In the genomic region with DNA sequence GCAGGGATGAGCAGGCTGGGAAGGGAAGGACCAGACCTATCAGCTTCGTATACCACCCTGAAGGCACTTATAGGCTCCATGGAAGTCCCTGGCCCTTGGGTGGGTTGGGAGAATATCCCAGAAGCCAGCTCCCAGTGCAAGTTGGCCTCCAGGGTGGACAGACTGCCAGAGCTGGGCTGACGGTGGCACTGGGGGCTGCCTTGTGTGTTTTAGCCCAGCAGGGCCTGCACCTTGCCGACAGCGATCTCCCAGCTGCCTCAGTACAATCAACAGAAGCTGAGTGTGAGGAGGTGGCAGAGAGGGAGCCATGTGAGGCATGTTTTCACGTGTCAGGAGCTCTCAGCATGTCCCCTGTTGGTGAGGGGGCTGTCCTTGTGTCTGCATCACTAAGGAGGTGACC, we compare ENCODE assay signal across 23 cellular contexts.
DNase-seq lines count a peak whose midpoint lies in the region; FAIRE-seq and TF ChIP-seq lines count a peak whose summit lies in the region.
"Had no signal": no experiment of that assay in that cellular context is flagged by ENCODE, and none has a peak within 500 bp of the region (broad histone marks: within the 10 kb centered on the region; RNA-seq: fewer than 3 reads in every experiment).

No MANE protein-coding gene starts in this region.

- H3K79me1 ChIP-seq in H9 (ENCODE audit: insufficient read depth, low read depth, low read length, poor library complexity, severe bottlenecking): no peaks in the 10 kb centered on the region

- H3K4me1 Mint-ChIP-seq in H9: peaks cover 24 to 30% of the 10 kb centered on the region in 2 experiments

- H3K9me3 ChIP-seq in A673 (ENCODE audit: low read depth, low read length, poor library complexity, severe bottlenecking) (no peaks in the 10 kb centered on the region), HEK293 (ENCODE audit: control insufficient read depth, insufficient read depth, low read depth, low read length) (no peaks in the 10 kb centered on the region), kidney (ENCODE audit: control insufficient read depth in 1 of 2, low read length in 2 of 2) (no peaks in the 10 kb centered on the region), spleen (no peaks in the 10 kb centered on the region), H9 (ENCODE audit: control insufficient read depth, low read depth, low read length) (no peaks in the 10 kb centered on the region)
- H3K9me3 ChIP-seq: A549 had no signal

- H4K8ac ChIP-seq in H9 (replicated peaks; ENCODE audit: insufficient read length, low read depth, low read length): no peak overlapping the region

- no peaks in the 10 kb centered on the region for H3K36me3 Mint-ChIP-seq in H9 (ENCODE audit: insufficient read depth in 1 of 3, low read depth in 3 of 3)
- H3K36me3 Mint-ChIP-seq: CD8-positive, alpha-beta memory T cell had no signal

- no peak overlapping the region for H3K4me3 Mint-ChIP-seq in H9
- H3K4me3 Mint-ChIP-seq: B cell; CD8-positive, alpha-beta memory T cell; HFFc6 had no signal

- H2BK20ac ChIP-seq in H9 (ENCODE audit: low read depth, low read length, poor library complexity, severe bottlenecking): no peak overlapping the region

- POLR2A ChIA-PET in A673 (lab: Charles Lee; ENCODE audit: low non-redundant PET): no interaction called here
- POLR2A ChIA-PET in HEK293 (lab: Yijun Ruan, JAX): no interaction called here

- no peak overlapping the region for H2BK12ac ChIP-seq in H9 (ENCODE audit: insufficient read length, low read depth, low read length)

- TF ChIP-seq CTCF in A673 (conservative IDR thresholded peaks at IDR 0.05; ENCODE audit: low read depth, low read length) (no peak), HEK293 (tag by site-specific recombination; IDR thresholded peaks at IDR 0.05) (no peak), kidney (IDR thresholded peaks at IDR 0.05; ENCODE audit: borderline replicate concordance, extremely low read depth, insufficient read depth) (no peak), spleen (IDR thresholded peaks at IDR 0.05 in 8 of 11, conservative IDR thresholded peaks at IDR 0.05 in 3 of 11) (no peak), H9 (conservative IDR thresholded peaks at IDR 0.05) (no peak)

- no peak for TF ChIP-seq POLR2A in spleen (IDR thresholded peaks at IDR 0.05)

- DNase-seq in A673 (ENCODE audit: low spot score) (no peak), kidney (peak; percentile 48), spleen (peak; percentile 25), DMS153 treated with DMSO at 0.1 percent for 48 hours (lab: John Stamatoyannopoulos, UW; ENCODE audit: unreplicated experiment) (no peak), H9 (no peak), DMS53 treated with DMSO at 0.1 percent for 48 hours (lab: John Stamatoyannopoulos, UW; ENCODE audit: unreplicated experiment) (no peak)
- DNase-seq: Calu3; CD8-positive, alpha-beta memory T cell; DMS153; H7; HFFc6; MM.1S; NCI-H2029; NCI-H2227 treated with DMSO at 0.1 percent for 48 hours; NCI-H526 treated with DMSO at 0.1 percent for 48 hours; SIG-M5 had no signal

- no peak overlapping the region for H3K4ac ChIP-seq in H9 (ENCODE audit: low read depth, low read length)

- no peak overlapping the region for H3K18ac ChIP-seq in H9 (ENCODE audit: insufficient read length, low read depth, low read length)

- H4K20me1 ChIP-seq in H9 (ENCODE audit: control insufficient read depth, insufficient read depth, insufficient read length): no peaks in the 10 kb centered on the region

- no peaks in the 10 kb centered on the region; the same call in 1 of the 2 replicates for H3K27me3 Mint-ChIP-seq in H9 (ENCODE audit: low read depth)
- H3K27me3 Mint-ChIP-seq: B cell; CD8-positive, alpha-beta memory T cell had no signal

- H3T11ph ChIP-seq in H9 (ENCODE audit: low read length): no peak overlapping the region

- H3K4me1 ChIP-seq in A673 (ENCODE audit: insufficient read depth, low read length, poor library complexity, severe bottlenecking) (peaks cover 36% of the 10 kb centered on the region), HEK293 (ENCODE audit: control insufficient read depth, insufficient read depth, low read length) (peaks cover 31% of the 10 kb centered on the region), kidney (ENCODE audit: control insufficient read depth in 1 of 2, insufficient read depth in 1 of 2, low read depth in 1 of 2, low read length in 2 of 2) (no peaks in the 10 kb centered on the region), spleen (peaks cover 0 to 21% (median 7%) of the 10 kb centered on the region in 6 donors), H9 (ENCODE audit: insufficient read depth, low read length) (no peaks in the 10 kb centered on the region)

- no peak for FAIRE-seq in kidney (lab: Jason Lieb, UNC)
- FAIRE-seq: A549, GM18507 had no signal

- CTCF ChIA-PET in A673 (lab: Charles Lee) (no interaction called here), HEK293 (lab: Yijun Ruan, JAX) (interaction anchor here (1.0 kb wide), 1 partner anchor 9 kb away, joined by 3 read pairs; no protein-coding TSS in a partner anchor)

- H3K27ac Mint-ChIP-seq in H9: no peak overlapping the region
- H3K27ac Mint-ChIP-seq: B cell, HFFc6 had no signal

- H3K36me3 ChIP-seq in A673 (ENCODE audit: insufficient read depth, low read length, poor library complexity, severe bottlenecking) (no peaks in the 10 kb centered on the region), HEK293 (ENCODE audit: control insufficient read depth in 2 of 2, insufficient read depth in 1 of 2, low read length in 2 of 2) (no peaks in the 10 kb centered on the region), kidney (ENCODE audit: control insufficient read depth in 1 of 2, insufficient read depth in 2 of 2, low read length in 2 of 2) (no peaks in the 10 kb centered on the region), spleen (no peaks in the 10 kb centered on the region)

- no peaks in the 10 kb centered on the region for H3K23me2 ChIP-seq in H9 (ENCODE audit: insufficient read length, low read depth, low read length, poor library complexity, severe bottlenecking)

- H4K5ac ChIP-seq in H9 (ENCODE audit: insufficient read length, low read depth, low read length): no peak overlapping the region

- H3K4me2 ChIP-seq in H9 (ENCODE audit: insufficient read depth, insufficient read length, low read length): no peak overlapping the region
- H3K4me2 ChIP-seq: A549, KMS-11 had no signal

- H2AK5ac ChIP-seq in H9 (ENCODE audit: insufficient read length, low read length): no peak overlapping the region

- H2BK120ac ChIP-seq in H9 (ENCODE audit: low read depth, low read length, poor library complexity, severe bottlenecking): no peak overlapping the region

- H3K14ac ChIP-seq in H9 (ENCODE audit: insufficient read depth, low read length): no peak overlapping the region

- H3K9me3 Mint-ChIP-seq in H9: no peaks in the 10 kb centered on the region
- H3K9me3 Mint-ChIP-seq: CD8-positive, alpha-beta memory T cell; HFFc6 had no signal

- H3K27ac ChIP-seq in A673 (ENCODE audit: low read depth, low read length, poor library complexity, severe bottlenecking): peak overlapping the region; percentile 17
- peak overlapping the region; percentile 32; the same call in 1 of the 2 replicates for H3K27ac ChIP-seq in HEK293 (ENCODE audit: extremely low read depth, low read depth, low read length)
- H3K27ac ChIP-seq in kidney (ENCODE audit: low read depth in 2 of 2, low read length in 2 of 2): no peak overlapping the region
- H3K27ac ChIP-seq in spleen: no peak overlapping the region
- no peak overlapping the region for H3K27ac ChIP-seq in H9 (ENCODE audit: insufficient read length, low read depth, low read length)
- H3K27ac ChIP-seq: C4-2B, KMS-11, SK-N-MC had no signal

- H2BK5ac ChIP-seq in H9 (ENCODE audit: insufficient read length, low read length): no peak overlapping the region

- H3K9ac ChIP-seq in kidney (ENCODE audit: low read length in 2 of 2) (no peak overlapping the region), H9 (ENCODE audit: extremely low read depth, insufficient read length, low read length) (no peak overlapping the region)
- H3K9ac ChIP-seq: KMS-11 had no signal

- H3K79me2 ChIP-seq in H9 (ENCODE audit: insufficient read depth, low read length): no peaks in the 10 kb centered on the region

- no peak overlapping the region for H4K91ac ChIP-seq in H9 (ENCODE audit: insufficient read length, low read depth, low read length)

- no TSS peak for BruUV-seq in A673 (replicated peaks; lab: Mats Ljungman, UMichigan)

- H3K4me3 ChIP-seq in A673 (ENCODE audit: low read depth, low read length, poor library complexity, severe bottlenecking): no peak overlapping the region
- H3K4me3 ChIP-seq in HEK293 (ENCODE audit: low read depth, low read length): no peak overlapping the region
- H3K4me3 ChIP-seq in kidney (ENCODE audit: low read length in 2 of 2): no peak overlapping the region
- H3K4me3 ChIP-seq in spleen: no peak overlapping the region
- H3K4me3 ChIP-seq: A549, SK-N-MC had no signal

- no peak overlapping the region for H3K23ac ChIP-seq in H9 (ENCODE audit: insufficient read length, low read depth, low read length)

- 80 to 94% (median 92%) methylated on average over 5 of the region's 5 CpGs for whole genome bisulfite sequencing in spleen, 5 donors
- no CpG with 5 or more reads among the region's 5 CpGs for WGBS in H9 (ENCODE audit: extremely low coverage, insufficient read length, low lambda C conversion rate)

- no peaks in the 10 kb centered on the region for H3K27me3 ChIP-seq in A673 (replicated peaks; ENCODE audit: insufficient read depth, low read depth, low read length, poor library complexity)
- H3K27me3 ChIP-seq in spleen (replicated peaks in 1 of 7): no peaks in the 10 kb centered on the region
- H3K27me3 ChIP-seq in H9 (ENCODE audit: insufficient read depth, low read length): no peaks in the 10 kb centered on the region

- H2AFZ ChIP-seq in H9 (ENCODE audit: low read length): no peak overlapping the region

- intact Hi-C loops in A673 (cut with micrococcal nuclease; ENCODE audit: unreplicated experiment) (no loop called here), kidney (cut with DNase I) (no loop called here), spleen (cut with DNase I; ENCODE audit: low total_unique reads) (no loop called here)

- no peak overlapping the region for H3K56ac ChIP-seq in H9 (ENCODE audit: insufficient read length, low read depth, low read length)

- no peak overlapping the region for H2BK15ac ChIP-seq in H9 (ENCODE audit: low read depth, low read length)

TF ChIP-seq in HEK293, 187 proteins besides CTCF, POLR2A, EP300 and RAD21:
- no peak for TF ChIP-seq ZEB2 (tag by site-specific recombination; IDR thresholded peaks at IDR 0.05)
- TF ChIP-seq SP2 (tag by site-specific recombination; IDR thresholded peaks at IDR 0.05): no peak
- no peak for TF ChIP-seq ZNF654 (tag by site-specific recombination; IDR thresholded peaks at IDR 0.05; ENCODE audit: low read depth)
TF ChIP-seq in HEK293: peak in this region for 0.

Comparison
In these comparisons a context has a peak if more than half of its experiments do, and no peak if none do; other contexts are left out.
1. DNase-seq: peak in kidney (single experiment) and spleen (single experiment); none in A673 (single experiment), DMS153 treated with DMSO at 0.1 percent for 48 hours (single experiment), H9 (single experiment) and DMS53 treated with DMSO at 0.1 percent for 48 hours (single experiment).
2. H3K27ac ChIP-seq: peak in A673 (single experiment) and HEK293 (single experiment); none in kidney (0 of 2), spleen (0 of 8) and H9 (single experiment).